Comparison of ENCODE assay signal across 9 cellular contexts in genomic region chr12:103632554-103633216, GRCh38. TPM values are rescaled to one million over a fixed set of nuclear protein-coding genes. Genes with fewer than 3 reads are reported as not detected.
DNase-seq lines count a peak whose midpoint lies in the region; ATAC-seq and TF ChIP-seq lines count a peak whose summit lies in the region.
"Had no signal": no experiment of that assay in that cellular context is flagged by ENCODE, and none has a peak within 500 bp of the region (broad histone marks: within the 10 kb centered on the region; RNA-seq: fewer than 3 reads in every experiment).

No MANE protein-coding gene starts in this region.

- H3K27ac Mint-ChIP-seq in MCF 10A (ENCODE audit: low read depth, unreplicated experiment): no peak overlapping the region

- TF ChIP-seq CTCF in MCF 10A (IDR thresholded peaks at IDR 0.05; ENCODE audit: unreplicated experiment) (peak; percentile 99), liver (IDR thresholded peaks at IDR 0.05; ENCODE audit: low read depth, low read length, missing input control) (peak; percentile 59), thoracic aorta (IDR thresholded peaks at IDR 0.05) (peak; percentile 18)

- no peaks in the 10 kb centered on the region for H3K36me3 ChIP-seq in liver (ENCODE audit: control insufficient read depth in 4 of 4, insufficient read depth in 3 of 4, low read depth in 1 of 4, low read length in 3 of 4)
- no peaks in the 10 kb centered on the region for H3K36me3 ChIP-seq in thoracic aorta
- H3K36me3 ChIP-seq: BLaER1 treated with 17β-estradiol and CSF1 and Interleukin-3, amounts not matched to agents 10 nM and 100 nM had no signal

- no TSS peak for BruUV-seq in MCF 10A (replicated peaks; lab: Mats Ljungman, UMichigan)

- H3K9me3 Mint-ChIP-seq in MCF 10A (ENCODE audit: unreplicated experiment): no peaks in the 10 kb centered on the region

- H3K27me3 ChIP-seq in liver (ENCODE audit: control insufficient read depth in 4 of 4, insufficient read depth in 4 of 4, low read length in 3 of 4) (no peaks in the 10 kb centered on the region), thoracic aorta (replicated peaks; ENCODE audit: insufficient read depth) (no peaks in the 10 kb centered on the region)
- H3K27me3 ChIP-seq: BLaER1 treated with 17β-estradiol and CSF1 and Interleukin-3, amounts not matched to agents 10 nM and 100 nM had no signal

- no peaks in the 10 kb centered on the region for H3K36me3 Mint-ChIP-seq in MCF 10A (ENCODE audit: insufficient read depth, unreplicated experiment)

- CTCF ChIA-PET in MCF 10A (lab: Yijun Ruan, JAX): interaction anchor here (0.6 to 2.3 kb wide), 20 partner anchors 8 to 785 kb away, joined by 3 to 9 read pairs (median 3); no protein-coding TSS in a partner anchor

- H3K4me3 Mint-ChIP-seq in MCF 10A (ENCODE audit: unreplicated experiment): no peak overlapping the region

- H3K27ac ChIP-seq in liver (ENCODE audit: low read depth in 1 of 2, low read length in 2 of 2) (no peak overlapping the region), thoracic aorta (no peak overlapping the region)
- H3K27ac ChIP-seq: BLaER1 treated with 17β-estradiol and CSF1 and Interleukin-3, amounts not matched to agents 10 nM and 100 nM had no signal

- no peak overlapping the region for H3K4me3 ChIP-seq in liver (ENCODE audit: low read depth in 1 of 3, low read length in 3 of 3)
- H3K4me3 ChIP-seq in thoracic aorta: no peak overlapping the region
- H3K4me3 ChIP-seq: BLaER1 treated with 17β-estradiol and CSF1 and Interleukin-3, amounts not matched to agents 10 nM and 100 nM had no signal

- WGBS in liver: 45% methylated on average over 15 of the region's 15 CpGs

- TF ChIP-seq RAD21 in liver (IDR thresholded peaks at IDR 0.05): peak; percentile 71 to 90

- H3K4me1 ChIP-seq in liver (ENCODE audit: control insufficient read depth in 4 of 4, insufficient read depth in 4 of 4, low read length in 3 of 4): no peaks in the 10 kb centered on the region
- peaks cover 0 to under 1% of the 10 kb centered on the region in 2 donors for H3K4me1 ChIP-seq in thoracic aorta (ENCODE audit: control insufficient read depth in 1 of 2, low read depth in 2 of 2)

- peaks cover 0 to 2% (median under 1%) of the 10 kb centered on the region in 4 donors for H3K9me3 ChIP-seq in liver (ENCODE audit: control insufficient read depth in 4 of 4, low read length in 3 of 4)
- peaks cover 12% of the 10 kb centered on the region for H3K9me3 ChIP-seq in thoracic aorta

- H3K27me3 Mint-ChIP-seq in MCF 10A (ENCODE audit: insufficient read depth, unreplicated experiment): no peaks in the 10 kb centered on the region

- intact Hi-C loops in MCF 10A (cut with micrococcal nuclease): loop anchor here (1.0 to 5.0 kb wide), 5 partner anchors 46 to 684 kb away; partner anchors contain the start of genes C12orf42 and STAB2

- POLR2A ChIA-PET in MCF 10A (lab: Yijun Ruan, JAX): interaction anchor here (0.6 kb wide), 1 partner anchor 51 kb away, joined by 3 read pairs; no protein-coding TSS in a partner anchor

- H3K9ac ChIP-seq in liver (ENCODE audit: low read depth in 1 of 2, low read length in 2 of 2): no peak overlapping the region
- H3K9ac ChIP-seq: BLaER1 treated with 17β-estradiol and CSF1 and Interleukin-3, amounts not matched to agents 10 nM and 100 nM had no signal

- DNase-seq in NCI-H2081 (lab: John Stamatoyannopoulos, UW) (peak; percentile 40 to 67), NCI-H2081 treated with DMSO at 0.1 percent for 48 hours (lab: John Stamatoyannopoulos, UW) (no peak), LHCN-M2 (ENCODE audit: low read depth) (peak; percentile 48), SK-N-DZ (ENCODE audit: low spot score) (peak; percentile 67), MCF 10A (ENCODE audit: unreplicated experiment) (peak; percentile 82), thoracic aorta (ENCODE audit: low spot score) (no peak)

- peak; percentile 94 for ATAC-seq in GM21723 (IDR thresholded peaks at IDR 0.05; ENCODE audit: unreplicated experiment)
- no peak for ATAC-seq in thoracic aorta (ENCODE audit: insufficient number of reproducible peaks, low FRiP score, low read depth)

- no peaks in the 10 kb centered on the region for H3K4me1 Mint-ChIP-seq in MCF 10A (ENCODE audit: insufficient read depth, unreplicated experiment)

TF ChIP-seq in liver, 16 proteins besides CTCF, POLR2A, EP300 and RAD21:
- TF ChIP-seq, protein P1, sequence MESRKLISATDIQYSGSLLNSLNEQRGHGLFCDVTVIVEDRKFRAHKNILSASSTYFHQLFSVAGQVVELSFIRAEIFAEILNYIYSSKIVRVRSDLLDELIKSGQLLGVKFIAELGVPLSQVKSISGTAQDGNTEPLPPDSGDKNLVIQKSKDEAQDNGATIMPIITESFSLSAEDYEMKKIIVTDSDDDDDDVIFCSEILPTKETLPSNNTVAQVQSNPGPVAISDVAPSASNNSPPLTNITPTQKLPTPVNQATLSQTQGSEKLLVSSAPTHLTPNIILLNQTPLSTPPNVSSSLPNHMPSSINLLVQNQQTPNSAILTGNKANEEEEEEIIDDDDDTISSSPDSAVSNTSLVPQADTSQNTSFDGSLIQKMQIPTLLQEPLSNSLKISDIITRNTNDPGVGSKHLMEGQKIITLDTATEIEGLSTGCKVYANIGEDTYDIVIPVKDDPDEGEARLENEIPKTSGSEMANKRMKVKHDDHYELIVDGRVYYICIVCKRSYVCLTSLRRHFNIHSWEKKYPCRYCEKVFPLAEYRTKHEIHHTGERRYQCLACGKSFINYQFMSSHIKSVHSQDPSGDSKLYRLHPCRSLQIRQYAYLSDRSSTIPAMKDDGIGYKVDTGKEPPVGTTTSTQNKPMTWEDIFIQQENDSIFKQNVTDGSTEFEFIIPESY (IDR thresholded peaks at IDR 0.05): no peak
- no peak for TF ChIP-seq HNF4G (IDR thresholded peaks at IDR 0.05)
- no peak for TF ChIP-seq JUND (IDR thresholded peaks at IDR 0.05)
- no peak for TF ChIP-seq NR2F2 (IDR thresholded peaks at IDR 0.05)
- no peak for TF ChIP-seq HNF4A (conservative IDR thresholded peaks at IDR 0.05)
- TF ChIP-seq MAX (IDR thresholded peaks at IDR 0.05): no peak
- no peak for TF ChIP-seq GABPA (IDR thresholded peaks at IDR 0.05 in 1 of 2, conservative IDR thresholded peaks at IDR 0.05 in 1 of 2)
- no peak for TF ChIP-seq TAF1 (conservative IDR thresholded peaks at IDR 0.05)
- no peak for TF ChIP-seq SP1 (IDR thresholded peaks at IDR 0.05)
- no peak for TF ChIP-seq EGR1 (IDR thresholded peaks at IDR 0.05; ENCODE audit: low read depth in 2 of 2)
- TF ChIP-seq RXRA (IDR thresholded peaks at IDR 0.05): no peak
- TF ChIP-seq, protein P2, sequence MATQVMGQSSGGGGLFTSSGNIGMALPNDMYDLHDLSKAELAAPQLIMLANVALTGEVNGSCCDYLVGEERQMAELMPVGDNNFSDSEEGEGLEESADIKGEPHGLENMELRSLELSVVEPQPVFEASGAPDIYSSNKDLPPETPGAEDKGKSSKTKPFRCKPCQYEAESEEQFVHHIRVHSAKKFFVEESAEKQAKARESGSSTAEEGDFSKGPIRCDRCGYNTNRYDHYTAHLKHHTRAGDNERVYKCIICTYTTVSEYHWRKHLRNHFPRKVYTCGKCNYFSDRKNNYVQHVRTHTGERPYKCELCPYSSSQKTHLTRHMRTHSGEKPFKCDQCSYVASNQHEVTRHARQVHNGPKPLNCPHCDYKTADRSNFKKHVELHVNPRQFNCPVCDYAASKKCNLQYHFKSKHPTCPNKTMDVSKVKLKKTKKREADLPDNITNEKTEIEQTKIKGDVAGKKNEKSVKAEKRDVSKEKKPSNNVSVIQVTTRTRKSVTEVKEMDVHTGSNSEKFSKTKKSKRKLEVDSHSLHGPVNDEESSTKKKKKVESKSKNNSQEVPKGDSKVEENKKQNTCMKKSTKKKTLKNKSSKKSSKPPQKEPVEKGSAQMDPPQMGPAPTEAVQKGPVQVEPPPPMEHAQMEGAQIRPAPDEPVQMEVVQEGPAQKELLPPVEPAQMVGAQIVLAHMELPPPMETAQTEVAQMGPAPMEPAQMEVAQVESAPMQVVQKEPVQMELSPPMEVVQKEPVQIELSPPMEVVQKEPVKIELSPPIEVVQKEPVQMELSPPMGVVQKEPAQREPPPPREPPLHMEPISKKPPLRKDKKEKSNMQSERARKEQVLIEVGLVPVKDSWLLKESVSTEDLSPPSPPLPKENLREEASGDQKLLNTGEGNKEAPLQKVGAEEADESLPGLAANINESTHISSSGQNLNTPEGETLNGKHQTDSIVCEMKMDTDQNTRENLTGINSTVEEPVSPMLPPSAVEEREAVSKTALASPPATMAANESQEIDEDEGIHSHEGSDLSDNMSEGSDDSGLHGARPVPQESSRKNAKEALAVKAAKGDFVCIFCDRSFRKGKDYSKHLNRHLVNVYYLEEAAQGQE (IDR thresholded peaks at IDR 0.05): no peak
- TF ChIP-seq FOXA1 (IDR thresholded peaks at IDR 0.05): no peak
- TF ChIP-seq, protein P3, sequence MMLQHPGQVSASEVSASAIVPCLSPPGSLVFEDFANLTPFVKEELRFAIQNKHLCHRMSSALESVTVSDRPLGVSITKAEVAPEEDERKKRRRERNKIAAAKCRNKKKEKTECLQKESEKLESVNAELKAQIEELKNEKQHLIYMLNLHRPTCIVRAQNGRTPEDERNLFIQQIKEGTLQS (IDR thresholded peaks at IDR 0.05): no peak

RNA-seq across cellular contexts. Expression of gene STAB2, which starts 45.6 kb away (rescaled TPM):
- total RNA-seq in LHCN-M2 (2014; rRNA removed) (not detected in 2 replicates), MCF 10A (2022) (not detected in 2 replicates), liver (10 to 100 TPM; 21.6 to 42.6 TPM), thoracic aorta (not detected)
- polyA plus RNA-seq in LHCN-M2 (2012): 0.29 TPM
- not detected in 2 replicates for polyA plus RNA-seq in SK-N-DZ (2014; cell fraction: cytosol; rRNA removed)
- not detected in 2 replicates for polyA plus RNA-seq in SK-N-DZ (2014; cell fraction: nucleus; rRNA removed)
- polyA plus RNA-seq in liver: 10 to 100 TPM in 1 of 2 donors, 1 to 10 TPM in 1; 3.4 to 11.5 TPM

Comparison
In these comparisons a context has a peak if more than half of its experiments do, and no peak if none do; other contexts are left out.
1. DNase-seq: peak in NCI-H2081 (2 of 2), LHCN-M2 (single experiment), SK-N-DZ (single experiment) and MCF 10A (single experiment); none in NCI-H2081 treated with DMSO at 0.1 percent for 48 hours (single experiment) and thoracic aorta (single experiment).
2. CTCF ChIP-seq: peak in every context shown above with its lines; median percentile 99 in MCF 10A; 59 in liver; 18 in thoracic aorta.
3. RNA of gene STAB2, which starts 45.6 kb away (total RNA-seq): 21.6 to 42.6 TPM in liver; not detected in LHCN-M2, not detected in MCF 10A and not detected in thoracic aorta; every median in the first group is over 10 times any median in the second.